In the genomic region with DNA sequence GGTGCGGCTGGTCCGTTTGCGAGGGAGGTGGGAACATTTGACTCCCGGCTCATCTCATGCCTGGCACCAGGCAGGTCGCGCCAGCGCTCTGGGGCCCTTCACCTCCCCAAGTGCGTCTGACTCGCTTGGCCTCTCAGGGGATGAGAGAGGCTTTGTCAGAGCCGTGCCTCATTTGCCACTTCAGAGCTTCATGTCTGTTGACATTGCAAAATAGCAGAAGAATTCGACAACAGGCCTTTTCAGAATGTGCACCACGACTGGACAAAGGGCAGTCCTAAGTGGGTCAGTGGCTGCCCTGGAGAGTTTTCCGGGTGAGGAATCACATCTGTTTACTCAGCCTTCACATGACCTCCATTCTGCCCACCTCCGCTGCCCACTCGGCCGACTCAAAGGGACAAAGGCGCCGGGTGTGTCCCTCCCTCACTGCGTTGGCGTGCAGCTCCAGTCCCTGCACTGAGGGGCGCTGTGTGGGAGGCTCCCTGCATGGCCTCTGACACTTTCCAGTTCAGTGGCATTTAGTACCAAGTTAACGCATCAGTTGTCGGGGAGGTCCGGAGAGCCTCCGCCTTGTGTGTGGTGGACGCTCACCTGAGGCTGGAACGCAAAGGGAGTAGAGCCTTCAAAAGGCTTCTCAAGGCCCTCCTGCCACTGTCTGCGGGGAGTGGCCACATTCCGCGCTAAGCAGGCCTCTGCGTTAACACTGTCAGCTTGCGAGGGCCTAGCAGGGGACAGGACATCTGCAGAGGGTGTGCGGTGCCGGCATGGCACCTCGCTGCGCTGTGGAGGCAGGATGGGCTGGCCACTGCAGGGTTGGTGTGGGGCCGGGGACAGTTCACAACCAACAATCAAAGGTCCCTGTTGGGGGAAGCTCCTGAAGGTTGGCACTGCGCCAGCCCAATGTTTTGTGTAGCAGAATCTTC, we compare ENCODE assay signal across 14 cellular contexts.
DNase-seq lines count a peak whose midpoint lies in the region; TF ChIP-seq lines count a peak whose summit lies in the region.
"Had no signal": no experiment of that assay in that cellular context is flagged by ENCODE, and none has a peak within 500 bp of the region (broad histone marks: within the 10 kb centered on the region; RNA-seq: fewer than 3 reads in every experiment).

No MANE protein-coding gene starts in this region.

- no peak overlapping the region for H2BK5ac ChIP-seq in mesenchymal stem cell (ENCODE audit: low read depth, low read length, poor library complexity, severe bottlenecking)

- H3K9me3 ChIP-seq in mesenchymal stem cell (ENCODE audit: control insufficient read depth, low read length) (no peaks in the 10 kb centered on the region), Peyer's patch (no peaks in the 10 kb centered on the region)
- H3K9me3 ChIP-seq: ovary, SJSA1 had no signal

- TF ChIP-seq POLR2A in Peyer's patch (IDR thresholded peaks at IDR 0.05), result no peak

- H3K4me1 Mint-ChIP-seq in Calu3 (ENCODE audit: low read depth, unreplicated experiment), result no peaks in the 10 kb centered on the region

- DNase-seq in Calu3 (peak; percentile 26), NCI-H2029 treated with DMSO at 0.1 percent for 48 hours (lab: John Stamatoyannopoulos, UW) (peak; percentile 20), epithelial cell of proximal tubule (ENCODE audit: low read depth) (peak; percentile 94), mesenchymal stem cell (peak; percentile 49), Peyer's patch (no peak), NCI-H69 (lab: John Stamatoyannopoulos, UW) (no peak)
- no peak for DNase-seq in stimulated activated CD4-positive, alpha-beta T cell treated with anti-CD3 and anti-CD28 coated beads, Interleukin-12 subunit alpha, Interleukin-12 subunit beta, amount 100 ng/mL, for 4 hours
- no peak for DNase-seq in activated CD8-positive, alpha-beta memory T cell treated with anti-CD3 and anti-CD28 coated beads, Interleukin-2, amount 50 U/mL, for 4 hours
- DNase-seq: cortex of kidney; HFFc6; NCI-H1694; NK-92 treated with Interleukin-12 subunit alpha and Interleukin-12 subunit beta, amount 100 ng/mL, for 24 hours; ovary had no signal

- H3K27ac ChIP-seq in mesenchymal stem cell (ENCODE audit: low read length, poor library complexity, severe bottlenecking) (no peak overlapping the region), Peyer's patch (no peak overlapping the region)
- H3K27ac ChIP-seq: ovary, SJSA1 had no signal

- 84% methylated on average over 36 of the region's 38 CpGs for WGBS in mesenchymal stem cell

- H2BK12ac ChIP-seq in mesenchymal stem cell (ENCODE audit: low read length in 2 of 2), result peak overlapping the region; percentile 51 to 97

- no peak overlapping the region for H3K27ac Mint-ChIP-seq in Calu3 (ENCODE audit: unreplicated experiment)
- H3K27ac Mint-ChIP-seq: HFFc6 had no signal

- peak overlapping the region; percentile 71 for H4K8ac ChIP-seq in mesenchymal stem cell (ENCODE audit: low read length)

- TF ChIP-seq CTCF in Calu3 (IDR thresholded peaks at IDR 0.05; ENCODE audit: unreplicated experiment) (no peak), epithelial cell of proximal tubule (conservative IDR thresholded peaks at IDR 0.05; ENCODE audit: low read depth, low read length) (peak; percentile 34), Peyer's patch (IDR thresholded peaks at IDR 0.05) (no peak)

- no TSS peak for BruUV-seq in Calu3 (replicated peaks; lab: Mats Ljungman, UMichigan)

- peak overlapping the region; percentile 81 to 87 for H3K18ac ChIP-seq in mesenchymal stem cell (ENCODE audit: low read depth in 1 of 2, low read length in 2 of 2)

- no peak overlapping the region for H3K9ac ChIP-seq in mesenchymal stem cell (ENCODE audit: low read length)

- no peak overlapping the region for H2AK5ac ChIP-seq in mesenchymal stem cell (ENCODE audit: low read length, severe bottlenecking)

- H3K9me3 Mint-ChIP-seq in Calu3 (ENCODE audit: low read depth, unreplicated experiment), result no peaks in the 10 kb centered on the region
- H3K9me3 Mint-ChIP-seq: HFFc6 had no signal

- H2BK15ac ChIP-seq in mesenchymal stem cell (ENCODE audit: low read depth, poor library complexity, severe bottlenecking), result peak overlapping the region; percentile 57

- H3K27me3 ChIP-seq in mesenchymal stem cell (ENCODE audit: control insufficient read depth in 1 of 2, insufficient read depth in 1 of 2, low read length in 2 of 2) (no peaks in the 10 kb centered on the region), Peyer's patch (no peaks in the 10 kb centered on the region)
- H3K27me3 ChIP-seq: ovary, SJSA1 had no signal

- peak overlapping the region in 1 of 2 experiments; percentile 39 for H3K4ac ChIP-seq in mesenchymal stem cell (ENCODE audit: low read depth in 1 of 2, low read length in 2 of 2)

- H3K27me3 Mint-ChIP-seq in Calu3 (ENCODE audit: unreplicated experiment), result no peaks in the 10 kb centered on the region

- H2AFZ ChIP-seq in mesenchymal stem cell (ENCODE audit: low read depth, low read length), result no peak overlapping the region

- H2BK120ac ChIP-seq in mesenchymal stem cell (ENCODE audit: low read depth, low read length), result peak overlapping the region; percentile 84

- H3K36me3 Mint-ChIP-seq in Calu3 (ENCODE audit: insufficient read depth, unreplicated experiment), result no peaks in the 10 kb centered on the region

- no peaks in the 10 kb centered on the region for H3K79me1 ChIP-seq in mesenchymal stem cell (replicated peaks; ENCODE audit: low read length, poor library complexity, severe bottlenecking)

- no peak overlapping the region for H3K4me3 ChIP-seq in epithelial cell of proximal tubule (ENCODE audit: low read depth, low read length)
- no peak overlapping the region for H3K4me3 ChIP-seq in mesenchymal stem cell (ENCODE audit: insufficient read depth in 1 of 2, low read depth in 1 of 2, low read length in 2 of 2)
- no peak overlapping the region for H3K4me3 ChIP-seq in Peyer's patch
- H3K4me3 ChIP-seq: ovary, SJSA1 had no signal

- CTCF ChIA-PET in Calu3 (lab: Charles Lee), result no interaction called here

- no peak overlapping the region for H3K4me3 Mint-ChIP-seq in Calu3 (ENCODE audit: low read depth, unreplicated experiment)
- H3K4me3 Mint-ChIP-seq: HFFc6 had no signal

- peak overlapping the region; percentile 92 for H4K91ac ChIP-seq in mesenchymal stem cell (ENCODE audit: low read length)

- H3K4me2 ChIP-seq in mesenchymal stem cell (ENCODE audit: low read length, poor library complexity, severe bottlenecking), result no peak overlapping the region

- H3K4me1 ChIP-seq in mesenchymal stem cell (ENCODE audit: control insufficient read depth, insufficient read depth, low read depth, low read length), result peaks cover 8% of the 10 kb centered on the region
- no peaks in the 10 kb centered on the region for H3K4me1 ChIP-seq in Peyer's patch
- H3K4me1 ChIP-seq: SJSA1 had no signal

- peak overlapping the region in 1 of 2 experiments; percentile 1 for H3K14ac ChIP-seq in mesenchymal stem cell (ENCODE audit: low read length in 2 of 2)

- H3K36me3 ChIP-seq in mesenchymal stem cell (ENCODE audit: control insufficient read depth in 1 of 2, insufficient read depth in 2 of 2, low read depth in 1 of 2, low read length in 2 of 2) (no peaks in the 10 kb centered on the region), Peyer's patch (no peaks in the 10 kb centered on the region)
- H3K36me3 ChIP-seq: ovary, SJSA1 had no signal

- no peak overlapping the region for H3K23ac ChIP-seq in mesenchymal stem cell (ENCODE audit: low read length in 2 of 2)

- intact Hi-C loops in Calu3 (cut with micrococcal nuclease; ENCODE audit: unreplicated experiment), result no loop called here

Comparison
In these comparisons a context has a peak if more than half of its experiments do, and no peak if none do; other contexts are left out.
1. DNase-seq: peak in Calu3 (single experiment), NCI-H2029 treated with DMSO at 0.1 percent for 48 hours (single experiment), epithelial cell of proximal tubule (single experiment) and mesenchymal stem cell (single experiment); none in stimulated activated CD4-positive, alpha-beta T cell treated with anti-CD3 and anti-CD28 coated beads, Interleukin-12 subunit alpha, Interleukin-12 subunit beta, amount 100 ng/mL, for 4 hours (single experiment), activated CD8-positive, alpha-beta memory T cell treated with anti-CD3 and anti-CD28 coated beads, Interleukin-2, amount 50 U/mL, for 4 hours (single experiment), Peyer's patch (0 of 3) and NCI-H69 (single experiment).